In the genomic region with DNA sequence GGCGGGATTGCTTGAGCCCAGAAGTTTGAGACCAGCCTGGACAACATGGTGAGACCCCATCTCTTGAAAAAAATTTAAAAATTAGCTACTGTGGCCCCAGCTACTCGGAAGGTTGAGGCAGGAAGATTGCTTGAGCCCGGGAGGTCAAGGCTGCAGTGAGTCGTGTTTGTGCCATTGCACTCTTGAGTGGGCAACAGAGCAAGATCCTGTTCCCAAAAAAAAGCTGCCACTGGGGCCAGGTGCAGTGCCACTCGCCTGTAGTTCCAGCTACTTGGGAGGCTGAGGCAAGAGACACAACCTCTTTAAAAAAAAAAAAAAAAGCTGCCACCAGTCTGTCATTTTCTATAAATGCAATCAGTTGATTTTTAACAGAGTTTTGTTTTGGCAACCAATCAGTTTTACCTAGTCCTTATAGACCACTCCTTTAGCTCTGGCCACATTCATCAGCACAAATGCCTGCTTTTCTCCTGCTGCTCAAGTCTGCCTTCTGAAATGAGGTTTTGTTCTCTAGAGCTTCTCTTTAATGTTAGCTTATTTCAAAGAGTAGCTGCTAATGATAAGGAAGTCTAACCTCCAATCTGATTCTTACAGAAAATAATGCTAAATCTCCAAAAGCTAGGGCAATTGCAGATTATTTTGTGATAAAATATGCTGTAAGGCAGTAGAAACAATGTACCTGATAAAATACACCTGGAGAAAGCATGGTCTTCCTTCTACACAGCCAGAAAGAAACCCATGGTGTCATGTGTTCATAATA, we compare ENCODE assay signal across 9 cellular contexts.
DNase-seq lines count a peak whose midpoint lies in the region; TF ChIP-seq lines count a peak whose summit lies in the region.
"Had no signal": no experiment of that assay in that cellular context is flagged by ENCODE, and none has a peak within 500 bp of the region (broad histone marks: within the 10 kb centered on the region; RNA-seq: fewer than 3 reads in every experiment).

No MANE protein-coding gene starts in this region.

- H3K36me3 ChIP-seq in Loucy (ENCODE audit: insufficient read depth, low read length) (no peaks in the 10 kb centered on the region), breast epithelium (no peaks in the 10 kb centered on the region), prostate gland (no peaks in the 10 kb centered on the region)
- H3K36me3 ChIP-seq: WERI-Rb-1 had no signal

- no peak for DNase-seq in GM12864 (ENCODE audit: low read depth)
- no peak for DNase-seq in breast epithelium (ENCODE audit: low spot score in 2 of 2)
- no peak for DNase-seq in prostate gland (ENCODE audit: low spot score)
- DNase-seq in islet precursor cell, result no peak
- DNase-seq in dedifferentiated amniotic fluid mesenchymal stem cell (ENCODE audit: extremely low spot score), result no peak
- DNase-seq in cerebellar nuclear complex (lab: John Stamatoyannopoulos, UW), result no peak
- no peak for DNase-seq in pons (ENCODE audit: low spot score)
- DNase-seq: WERI-Rb-1 had no signal

- H3K4me3 ChIP-seq in GM12864 (ENCODE audit: low read depth, low read length) (peak overlapping the region; percentile 50; the same call in 1 of the 2 replicates), Loucy (ENCODE audit: low read length, poor library complexity, severe bottlenecking) (peak overlapping the region; percentile 74), breast epithelium (no peak overlapping the region), prostate gland (no peak overlapping the region)

- H3K79me2 ChIP-seq in Loucy (ENCODE audit: insufficient read depth, low read length), result peaks cover 52% of the 10 kb centered on the region

- TF ChIP-seq POLR2A in breast epithelium (IDR thresholded peaks at IDR 0.05) (no peak), prostate gland (IDR thresholded peaks at IDR 0.05) (no peak)

- no peaks in the 10 kb centered on the region for H3K9me3 ChIP-seq in Loucy (ENCODE audit: insufficient read depth, low read depth, low read length)
- H3K9me3 ChIP-seq in breast epithelium, result no peaks in the 10 kb centered on the region
- no peaks in the 10 kb centered on the region for H3K9me3 ChIP-seq in prostate gland

- TF ChIP-seq CTCF in GM12864 (IDR thresholded peaks at IDR 0.05; ENCODE audit: low read depth, low read length, missing control alignments) (no peak), Loucy (conservative IDR thresholded peaks at IDR 0.05; ENCODE audit: low read length) (no peak), breast epithelium (IDR thresholded peaks at IDR 0.05) (no peak), prostate gland (IDR thresholded peaks at IDR 0.05) (no peak)

- H3K27me3 ChIP-seq in Loucy (ENCODE audit: insufficient read depth, low read length, poor library complexity, severe bottlenecking) (no peaks in the 10 kb centered on the region), breast epithelium (no peaks in the 10 kb centered on the region), prostate gland (replicated peaks; ENCODE audit: insufficient read depth) (no peaks in the 10 kb centered on the region)

- 89% methylated on average over 5 of the region's 5 CpGs for WGBS in prostate gland

- intact Hi-C loops in breast epithelium (cut with DNase I; ENCODE audit: low total_unique reads), result no loop called here
- intact Hi-C loops in prostate gland (cut with DNase I), result no loop called here

- peak overlapping the region; percentile 93 for H3K9ac ChIP-seq in Loucy (ENCODE audit: low read depth, low read length, poor library complexity, severe bottlenecking)

- H4K20me1 ChIP-seq in Loucy (ENCODE audit: insufficient read depth, low read length, poor library complexity, severe bottlenecking), result no peaks in the 10 kb centered on the region

- peaks cover 76% of the 10 kb centered on the region for H3K4me1 ChIP-seq in Loucy (ENCODE audit: insufficient read depth, low read length, poor library complexity, severe bottlenecking)
- peaks cover 0 to 5% of the 10 kb centered on the region in 2 donors for H3K4me1 ChIP-seq in breast epithelium
- peaks cover 5% of the 10 kb centered on the region for H3K4me1 ChIP-seq in prostate gland (replicated peaks)

- H3K4me2 ChIP-seq in Loucy (ENCODE audit: low read depth, low read length, poor library complexity, severe bottlenecking), result peak overlapping the region; percentile 98

- H3F3A ChIP-seq in Loucy (ENCODE audit: low read depth), result peaks cover 29% of the 10 kb centered on the region

- no peaks in the 10 kb centered on the region for H3K9me2 ChIP-seq in Loucy (replicated peaks; ENCODE audit: low read depth, low read length)

- no peak overlapping the region for H2AFZ ChIP-seq in Loucy (ENCODE audit: low read length)

- H3K27ac ChIP-seq in breast epithelium (peak overlapping the region; percentile 78 to 80), prostate gland (peak overlapping the region; percentile 74 to 77)
- H3K27ac ChIP-seq: WERI-Rb-1 had no signal

Comparison
In these comparisons a context has a peak if more than half of its experiments do, and no peak if none do; other contexts are left out.
1. H3K4me3 ChIP-seq: peak in GM12864 (single experiment) and Loucy (single experiment); none in breast epithelium (0 of 3) and prostate gland (0 of 2).